20 cellular contexts compared by ENCODE assay signal in genomic region chr2:60334610-60335009, GRCh38.
DNase-seq lines count a peak whose midpoint lies in the region; ATAC-seq and TF ChIP-seq lines count a peak whose summit lies in the region.
"Had no signal": no experiment of that assay in that cellular context is flagged by ENCODE, and none has a peak within 500 bp of the region (broad histone marks: within the 10 kb centered on the region; RNA-seq: fewer than 3 reads in every experiment).

No MANE protein-coding gene starts in this region.

- ATAC-seq in activated B cell treated with CpG ODN at 0.5 μM for 24 hours (ENCODE audit: low read depth) (no peak), upper lobe of right lung (peak; percentile 67)
- ATAC-seq: GM12878, K562, Panc1 had no signal

- no peaks in the 10 kb centered on the region for H3K9me3 Mint-ChIP-seq in activated CD4-positive, alpha-beta T cell treated with anti-CD3 and anti-CD28 coated beads, Interleukin-2, amount 10 ng/mL, durations not matched to agents 24 days and 14 days
- no peaks in the 10 kb centered on the region for H3K9me3 Mint-ChIP-seq in activated B cell treated with CpG ODN at 0.5 μM for 24 hours

- no peaks in the 10 kb centered on the region for H3K4me1 ChIP-seq in upper lobe of right lung
- H3K4me1 ChIP-seq: BE2C had no signal

- TF ChIP-seq CTCF in activated B cell treated with CpG ODN at 0.5 μM for 24 hours (IDR thresholded peaks at IDR 0.05) (no peak), upper lobe of right lung (IDR thresholded peaks at IDR 0.05) (no peak)

- H3K36me3 Mint-ChIP-seq in activated CD4-positive, alpha-beta T cell treated with anti-CD3 and anti-CD28 coated beads, Interleukin-2, amount 10 ng/mL, durations not matched to agents 24 days and 14 days (ENCODE audit: low read depth): no peaks in the 10 kb centered on the region
- H3K36me3 Mint-ChIP-seq in activated B cell treated with CpG ODN at 0.5 μM for 24 hours (ENCODE audit: low read depth): peaks cover 3% of the 10 kb centered on the region
- H3K36me3 Mint-ChIP-seq: CD4-positive, alpha-beta memory T cell had no signal

- H3K27me3 Mint-ChIP-seq in activated CD4-positive, alpha-beta T cell treated with anti-CD3 and anti-CD28 coated beads, Interleukin-2, amount 10 ng/mL, durations not matched to agents 24 days and 14 days: peaks cover 4% of the 10 kb centered on the region
- no peaks in the 10 kb centered on the region for H3K27me3 Mint-ChIP-seq in activated B cell treated with CpG ODN at 0.5 μM for 24 hours
- H3K27me3 Mint-ChIP-seq: CD4-positive, alpha-beta memory T cell had no signal

- no peaks in the 10 kb centered on the region for H3K9me3 ChIP-seq in upper lobe of right lung
- H3K9me3 ChIP-seq: BE2C had no signal

- intact Hi-C loops in activated CD4-positive, alpha-beta T cell treated with anti-CD3 and anti-CD28 coated beads, Interleukin-2, amount 10 ng/mL, durations not matched to agents 24 days and 14 days (cut with micrococcal nuclease): no loop called here
- intact Hi-C loops in activated B cell treated with CpG ODN at 0.5 μM for 24 hours (cut with micrococcal nuclease) (loop anchor here (5.0 to 10.0 kb wide), 2 partner anchors 38 to 1310 kb away; no protein-coding TSS in a partner anchor), upper lobe of right lung (cut with DNase I) (no loop called here)

- H3K4me1 Mint-ChIP-seq in activated CD4-positive, alpha-beta T cell treated with anti-CD3 and anti-CD28 coated beads, Interleukin-2, amount 10 ng/mL, durations not matched to agents 24 days and 14 days: no peaks in the 10 kb centered on the region
- peaks cover 68% of the 10 kb centered on the region for H3K4me1 Mint-ChIP-seq in activated B cell treated with CpG ODN at 0.5 μM for 24 hours
- H3K4me1 Mint-ChIP-seq: CD4-positive, alpha-beta memory T cell had no signal

- H3K4me3 ChIP-seq in upper lobe of right lung: no peak overlapping the region
- H3K4me3 ChIP-seq: GM12878, K562 had no signal

- no peak overlapping the region for H3K27ac Mint-ChIP-seq in activated CD4-positive, alpha-beta T cell treated with anti-CD3 and anti-CD28 coated beads, Interleukin-2, amount 10 ng/mL, durations not matched to agents 24 days and 14 days
- peak overlapping the region; percentile 59 for H3K27ac Mint-ChIP-seq in activated B cell treated with CpG ODN at 0.5 μM for 24 hours
- H3K27ac Mint-ChIP-seq: CD4-positive, alpha-beta memory T cell had no signal

- no peaks in the 10 kb centered on the region for H3K36me3 ChIP-seq in upper lobe of right lung
- H3K36me3 ChIP-seq: BE2C had no signal

- peak; percentile 25 for DNase-seq in activated CD4-positive, alpha-beta T cell treated with anti-CD3 and anti-CD28 coated beads, Interleukin-2, amount 10 ng/mL, durations not matched to agents 24 days and 14 days
- no peak for DNase-seq in activated CD4-positive, alpha-beta T cell treated with anti-CD3 and anti-CD28 coated beads for 4 hours
- DNase-seq in NOMO-1 treated with DMSO at 0.1 percent for 48 hours (lab: John Stamatoyannopoulos, UW; ENCODE audit: unreplicated experiment) (peak; percentile 79), activated B cell treated with CpG ODN at 0.5 μM for 24 hours (no peak), upper lobe of right lung (no peak), germinal center (ENCODE audit: low spot score) (no peak), HUDEP-2 (lab: John Stamatoyannopoulos, UW; ENCODE audit: unreplicated experiment in 76 of 76) (no peak), NCI-H1105 treated with DMSO at 0.1 percent for 48 hours (lab: John Stamatoyannopoulos, UW) (no peak)
- DNase-seq: BE2C; CD4-positive, alpha-beta memory T cell; DMS153; GDM1; NCI-H1092; NCI-H146; NCI-H2029 treated with DMSO at 0.1 percent for 48 hours; NCI-H510A treated with DMSO at 0.1 percent for 48 hours; NCI-H82 had no signal

- CTCF ChIA-PET in activated B cell treated with CpG ODN at 0.5 μM for 24 hours (lab: Charles Lee): interaction anchor here (0.9 to 1.8 kb wide), 3 partner anchors 8 to 231 kb away, joined by 3 to 6 read pairs (median 5); no protein-coding TSS in a partner anchor

- no peak overlapping the region for H3K4me3 Mint-ChIP-seq in activated CD4-positive, alpha-beta T cell treated with anti-CD3 and anti-CD28 coated beads, Interleukin-2, amount 10 ng/mL, durations not matched to agents 24 days and 14 days
- no peak overlapping the region for H3K4me3 Mint-ChIP-seq in activated B cell treated with CpG ODN at 0.5 μM for 24 hours
- H3K4me3 Mint-ChIP-seq: CD4-positive, alpha-beta memory T cell had no signal

- H3K27ac ChIP-seq in upper lobe of right lung: no peak overlapping the region

- POLR2A ChIA-PET in activated B cell treated with CpG ODN at 0.5 μM for 24 hours (lab: Charles Lee): interaction anchor here (1.2 to 1.8 kb wide), 2 partner anchors 16 to 215 kb away, joined by 4 to 10 read pairs; no protein-coding TSS in a partner anchor

- no peaks in the 10 kb centered on the region for H3K27me3 ChIP-seq in upper lobe of right lung
- H3K27me3 ChIP-seq: BE2C had no signal

Comparison
In these comparisons a context has a peak if more than half of its experiments do, and no peak if none do; other contexts are left out.
1. DNase-seq: peak in activated CD4-positive, alpha-beta T cell treated with anti-CD3 and anti-CD28 coated beads, Interleukin-2, amount 10 ng/mL, durations not matched to agents 24 days and 14 days (single experiment) and NOMO-1 treated with DMSO at 0.1 percent for 48 hours (single experiment); none in activated CD4-positive, alpha-beta T cell treated with anti-CD3 and anti-CD28 coated beads for 4 hours (0 of 2), activated B cell treated with CpG ODN at 0.5 μM for 24 hours (single experiment), upper lobe of right lung (single experiment), germinal center (single experiment), HUDEP-2 (0 of 76) and NCI-H1105 treated with DMSO at 0.1 percent for 48 hours (single experiment).